In the genomic region with DNA sequence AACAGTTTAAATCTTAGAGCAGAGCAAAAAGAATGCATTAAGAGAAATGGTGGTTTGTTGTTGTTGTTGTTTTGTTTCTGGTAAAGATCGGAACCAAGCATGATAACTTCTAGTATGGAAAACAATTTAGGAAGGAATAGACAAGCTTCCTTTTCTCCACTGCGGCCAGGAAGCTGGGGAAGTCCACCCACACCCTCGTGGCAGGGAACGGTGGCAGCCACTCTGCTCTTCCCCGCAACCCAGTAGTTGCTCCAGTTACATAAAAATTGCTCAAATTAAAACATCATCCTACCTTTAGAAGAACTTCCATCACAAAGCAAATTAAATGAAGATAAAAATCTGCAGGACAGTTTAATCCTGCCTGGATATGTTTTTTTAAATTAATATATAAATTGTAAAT, we compare ENCODE assay signal across 11 cellular contexts.
A peak's percentile ranks its signal among the peaks of the same experiment; 100 is the strongest.
DNase-seq lines count a peak whose midpoint lies in the region; TF ChIP-seq lines count a peak whose summit lies in the region.
"Had no signal": no experiment of that assay in that cellular context is flagged by ENCODE, and none has a peak within 500 bp of the region (broad histone marks: within the 10 kb centered on the region; RNA-seq: fewer than 3 reads in every experiment).

No MANE protein-coding gene starts in this region.

- no peaks in the 10 kb centered on the region for H3K9me3 ChIP-seq in adrenal gland (replicated peaks in 1 of 3)
- no peaks in the 10 kb centered on the region for H3K9me3 ChIP-seq in right atrium auricular region
- H3K9me3 ChIP-seq in sigmoid colon = no peaks in the 10 kb centered on the region

- intact Hi-C loops in adrenal gland (cut with DNase I) (no loop called here), sigmoid colon (cut with DNase I) (no loop called here)

- H3K27ac ChIP-seq in adrenal gland (peak overlapping the region in 3 of 5 donors; percentile 25 to 82 (median 69)), right atrium auricular region (peak overlapping the region; percentile 57 to 68), sigmoid colon (peak overlapping the region; percentile 37 to 71 (median 66))

- no peak for TF ChIP-seq EP300 in sigmoid colon (IDR thresholded peaks at IDR 0.05)

- H3K27me3 ChIP-seq in adrenal gland (no peaks in the 10 kb centered on the region), right atrium auricular region (no peaks in the 10 kb centered on the region), sigmoid colon (no peaks in the 10 kb centered on the region)

- TF ChIP-seq POLR2A in adrenal gland (IDR thresholded peaks at IDR 0.05) (no peak), sigmoid colon (IDR thresholded peaks at IDR 0.05) (no peak)

- 37 to 58% (median 50%) methylated on average over 5 of the region's 5 CpGs for WGBS in adrenal gland, 4 donors
- WGBS in sigmoid colon, 2 donors = 60 to 76% methylated on average over 5 of the region's 5 CpGs

- H3K36me3 ChIP-seq in adrenal gland (replicated peaks in 1 of 2) (no peaks in the 10 kb centered on the region), right atrium auricular region (no peaks in the 10 kb centered on the region), sigmoid colon (no peaks in the 10 kb centered on the region)

- H3K4me3 ChIP-seq in adrenal gland (no peak overlapping the region), right atrium auricular region (no peak overlapping the region), sigmoid colon (no peak overlapping the region)

- TF ChIP-seq CTCF in adrenal gland (IDR thresholded peaks at IDR 0.05) (no peak), right atrium auricular region (IDR thresholded peaks at IDR 0.05) (no peak), sigmoid colon (IDR thresholded peaks at IDR 0.05) (no peak)

- DNase-seq in CD1c-positive myeloid dendritic cell (ENCODE audit: extremely low spot score) (peak; percentile 77), adrenal gland (peak in 1 of 7 donors; percentile 24), right atrium auricular region (ENCODE audit: low spot score) (no peak), sigmoid colon (no peak), NCI-H524 treated with DMSO at 0.1 percent for 48 hours (lab: John Stamatoyannopoulos, UW) (no peak), HuH-7.5 (ENCODE audit: low spot score) (no peak), DMS153 (lab: John Stamatoyannopoulos, UW) (no peak)
- no peak for DNase-seq in activated T-cell treated with anti-CD3 and anti-CD28 coated beads, Interleukin-2, amount 50 U/mL, for 1 hour
- DNase-seq: activated CD4-positive, alpha-beta T cell treated with anti-CD3 and anti-CD28 coated beads, Interleukin-2, amount 50 U/mL, for 1 hour; AML-193; H7 had no signal

- H3K4me1 ChIP-seq in adrenal gland (replicated peaks in 1 of 2) (peaks cover 47 to 65% of the 10 kb centered on the region in 2 donors), right atrium auricular region (peaks cover 0 to 95% of the 10 kb centered on the region in 2 donors), sigmoid colon (peaks cover 0 to 93% (median 84%) of the 10 kb centered on the region in 4 donors)
